In the genomic region with DNA sequence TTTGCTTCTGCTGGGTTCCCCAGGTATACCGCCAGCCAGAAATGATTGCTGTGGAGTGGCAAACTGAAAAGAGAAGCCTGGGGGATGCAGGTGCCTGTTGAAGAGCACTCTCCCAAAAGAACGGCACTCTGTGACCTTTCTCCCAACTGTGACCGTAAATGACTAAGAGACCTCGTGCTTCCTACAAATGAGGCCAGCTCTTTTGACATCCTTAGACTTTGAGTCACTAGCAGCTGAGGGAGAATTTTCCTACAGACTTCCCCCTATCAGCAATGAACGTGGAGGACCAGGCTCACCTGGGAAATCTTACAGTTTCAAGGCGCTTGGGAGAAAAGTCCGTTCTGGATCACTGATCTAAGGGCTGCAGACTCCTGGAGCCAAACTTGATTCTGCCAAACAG, we compare ENCODE assay signal across 11 cellular contexts. TPM values are rescaled to one million over a fixed set of nuclear protein-coding genes. Genes with fewer than 3 reads are reported as not detected.
DNase-seq lines count a peak whose midpoint lies in the region; ATAC-seq and TF ChIP-seq lines count a peak whose summit lies in the region.
"Had no signal": no experiment of that assay in that cellular context is flagged by ENCODE, and none has a peak within 500 bp of the region (broad histone marks: within the 10 kb centered on the region; RNA-seq: fewer than 3 reads in every experiment).

No MANE protein-coding gene starts in this region.

- CTCF ChIA-PET in CD4-positive, alpha-beta T cell (lab: Charles Lee): no interaction called here

- H3K9me3 Mint-ChIP-seq in CD4-positive, alpha-beta T cell: no peaks in the 10 kb centered on the region

- H3K27me3 ChIP-seq in RWPE2 (ENCODE audit: insufficient read depth, poor library complexity, severe bottlenecking) (peaks cover 3% of the 10 kb centered on the region), hepatocyte (no peaks in the 10 kb centered on the region), spleen (replicated peaks in 1 of 7) (peaks cover 0 to 14% (median 0%) of the 10 kb centered on the region in 7 donors)
- peaks cover 11% of the 10 kb centered on the region for H3K27me3 ChIP-seq in CD4-positive, alpha-beta T cell (ENCODE audit: control insufficient read depth, insufficient read depth, low read length)

- peaks cover 14% of the 10 kb centered on the region for H3K27me3 Mint-ChIP-seq in CD4-positive, alpha-beta T cell

- no peak overlapping the region for H2AFZ ChIP-seq in hepatocyte

- POLR2A ChIA-PET in CD4-positive, alpha-beta T cell (lab: Charles Lee): no interaction called here

- H3K9me3 ChIP-seq in RWPE2 (ENCODE audit: severe bottlenecking) (no peaks in the 10 kb centered on the region), hepatocyte (ENCODE audit: low read depth) (no peaks in the 10 kb centered on the region), spleen (no peaks in the 10 kb centered on the region)
- no peaks in the 10 kb centered on the region for H3K9me3 ChIP-seq in CD4-positive, alpha-beta T cell (ENCODE audit: control insufficient read depth, low read length)

- no peak overlapping the region for H3K27ac Mint-ChIP-seq in CD4-positive, alpha-beta T cell

- TF ChIP-seq CTCF in RWPE2 (IDR thresholded peaks at IDR 0.05; ENCODE audit: poor library complexity, severe bottlenecking) (no peak), hepatocyte (IDR thresholded peaks at IDR 0.05; ENCODE audit: poor library complexity) (no peak), spleen (IDR thresholded peaks at IDR 0.05 in 8 of 11, conservative IDR thresholded peaks at IDR 0.05 in 3 of 11) (no peak)
- TF ChIP-seq CTCF in CD4-positive, alpha-beta T cell (IDR thresholded peaks at IDR 0.05): no peak

- H3K36me3 ChIP-seq in RWPE2 (ENCODE audit: low read depth): no peaks in the 10 kb centered on the region
- no peaks in the 10 kb centered on the region for H3K36me3 ChIP-seq in hepatocyte (replicated peaks; ENCODE audit: insufficient read depth, low read depth)
- no peaks in the 10 kb centered on the region for H3K36me3 ChIP-seq in spleen

- no peak overlapping the region for H3K27ac ChIP-seq in RWPE2 (ENCODE audit: poor library complexity, severe bottlenecking)
- no peak overlapping the region for H3K27ac ChIP-seq in hepatocyte
- peak overlapping the region in 7 of 8 donors; percentile 65 to 93 (median 82) for H3K27ac ChIP-seq in spleen
- no peak overlapping the region for H3K27ac ChIP-seq in CD4-positive, alpha-beta T cell (ENCODE audit: low read depth, low read length)
- H3K27ac ChIP-seq: VCaP had no signal

- ATAC-seq in RWPE2 (ENCODE audit: low read depth) (peak; percentile 29; the same call in 1 of the 3 replicates), GM18870 (IDR thresholded peaks at IDR 0.05; ENCODE audit: unreplicated experiment) (no peak)
- no peak for ATAC-seq in CD4-positive, alpha-beta T cell (ENCODE audit: poor library complexity)

- no peaks in the 10 kb centered on the region for H4K20me1 ChIP-seq in hepatocyte (ENCODE audit: insufficient read depth, poor library complexity, severe bottlenecking)

- H3K4me1 Mint-ChIP-seq in CD4-positive, alpha-beta T cell (ENCODE audit: low read depth): no peaks in the 10 kb centered on the region

- H3K4me2 ChIP-seq in hepatocyte: no peak overlapping the region

- DNase-seq in DMS53 (lab: John Stamatoyannopoulos, UW): peak; percentile 4
- DNase-seq in DMS53 treated with DMSO at 0.1 percent for 48 hours (lab: John Stamatoyannopoulos, UW; ENCODE audit: unreplicated experiment): no peak
- no peak for DNase-seq in RWPE2 (ENCODE audit: low spot score)
- DNase-seq in hepatocyte (ENCODE audit: low spot score): peak; percentile 25
- no peak for DNase-seq in spleen
- DNase-seq in SHP77 treated with DMSO at 0.1 percent for 48 hours (lab: John Stamatoyannopoulos, UW): no peak
- no peak for DNase-seq in CD4-positive, alpha-beta T cell
- DNase-seq: 8988T, NCI-H82 had no signal

- intact Hi-C loops in spleen (cut with DNase I; ENCODE audit: low total_unique reads): no loop called here
- intact Hi-C loops in CD4-positive, alpha-beta T cell (cut with DNase I, micrococcal nuclease): no loop called here

- H3K4me3 ChIP-seq in RWPE2 (ENCODE audit: severe bottlenecking): no peak overlapping the region
- no peak overlapping the region for H3K4me3 ChIP-seq in hepatocyte
- peak overlapping the region in 1 of 8 donors; percentile 54 for H3K4me3 ChIP-seq in spleen

- H3K4me1 ChIP-seq in RWPE2 (ENCODE audit: insufficient read depth, poor library complexity, severe bottlenecking) (no peaks in the 10 kb centered on the region), hepatocyte (ENCODE audit: insufficient read depth) (no peaks in the 10 kb centered on the region), spleen (peaks cover 0 to 26% (median 0%) of the 10 kb centered on the region in 6 donors)

- H3K79me2 ChIP-seq in hepatocyte: no peaks in the 10 kb centered on the region

- no peaks in the 10 kb centered on the region for H3K36me3 Mint-ChIP-seq in CD4-positive, alpha-beta T cell (ENCODE audit: low read depth)

- H3K9me2 ChIP-seq in hepatocyte (replicated peaks; ENCODE audit: insufficient read depth): no peaks in the 10 kb centered on the region

- no peak for TF ChIP-seq POLR2A in spleen (IDR thresholded peaks at IDR 0.05)

- WGBS in hepatocyte (ENCODE audit: low lambda C conversion rate, missing lambda C conversion rate): 77% methylated on average over 7 of the region's 7 CpGs
- WGBS in spleen, 5 donors: 57 to 72% (median 62%) methylated on average over 7 of the region's 7 CpGs

- H3K4me3 Mint-ChIP-seq in CD4-positive, alpha-beta T cell: no peak overlapping the region

RNA-seq across cellular contexts. Expression of a gene that starts 8.6 kb away (rescaled TPM):
- total RNA-seq in hepatocyte: 0.36 and 0.57 TPM in 2 replicates
- polyA plus RNA-seq in hepatocyte: 0.05 and 0.60 TPM in 2 replicates
- total RNA-seq in spleen: 100 to 1,000 TPM in 2 of 7 donors, 10 to 100 TPM in 5; 32.7 to 182 (median 72.9) TPM
- polyA plus RNA-seq in spleen: 1 to 10 TPM; 1.2 to 9.2 (median 6.1) TPM
- under 1 TPM; 0.31 to 0.55 TPM for total RNA-seq in CD4-positive, alpha-beta T cell

Comparison
In these comparisons a context has a peak if more than half of its experiments do, and no peak if none do; other contexts are left out.
1. DNase-seq: peak in DMS53 (single experiment) and hepatocyte (single experiment); none in DMS53 treated with DMSO at 0.1 percent for 48 hours (single experiment), RWPE2 (single experiment), spleen (single experiment), SHP77 treated with DMSO at 0.1 percent for 48 hours (single experiment) and CD4-positive, alpha-beta T cell (0 of 10).
2. H3K27ac ChIP-seq: peak in spleen (7 of 8); none in RWPE2 (single experiment), hepatocyte (single experiment) and CD4-positive, alpha-beta T cell (single experiment).
3. RNA of a gene that starts 8.6 kb away (total RNA-seq): 32.7 to 182 TPM in spleen; 0.36 to 0.57 TPM in hepatocyte and 0.31 to 0.55 TPM in CD4-positive, alpha-beta T cell; every median in the first group is over 10 times any median in the second.